In genomic region chr20:45337367-45338120, GRCh38 we compare ENCODE assay signal across 9 cellular contexts. TPM values are rescaled to one million over a fixed set of nuclear protein-coding genes. Genes with fewer than 3 reads are reported as not detected.
DNase-seq lines count a peak whose midpoint lies in the region; ATAC-seq and TF ChIP-seq lines count a peak whose summit lies in the region.
"Had no signal": no experiment of that assay in that cellular context is flagged by ENCODE, and none has a peak within 500 bp of the region (broad histone marks: within the 10 kb centered on the region; RNA-seq: fewer than 3 reads in every experiment).

No MANE protein-coding gene starts in this region.

- DNase-seq in AG09309 (ENCODE audit: low read depth) (peak; percentile 78), SJCRH30 (peak; percentile 61 to 74), fibroblast of mammary gland (ENCODE audit: low read depth) (peak; percentile 84), nephron progenitor cell (no peak), GM19240 (ENCODE audit: insufficient read length, low spot score) (no peak), medulla oblongata (ENCODE audit: extremely low spot score) (no peak)
- no peak for DNase-seq in effector CD8-positive, alpha-beta T cell (lab: John Stamatoyannopoulos, UW)

- H3K27me3 Mint-ChIP-seq in nephron progenitor cell (ENCODE audit: low read depth, poor library complexity): peaks cover 3% of the 10 kb centered on the region

- H3K9me3 Mint-ChIP-seq in nephron progenitor cell: no peaks in the 10 kb centered on the region

- TF ChIP-seq CTCF in AG09309 (IDR thresholded peaks at IDR 0.05; ENCODE audit: control insufficient read depth, insufficient read depth, low read depth, low read length, missing control alignments) (no peak), fibroblast of mammary gland (conservative IDR thresholded peaks at IDR 0.05; ENCODE audit: control insufficient read depth, insufficient read depth, low read depth, low read length) (no peak), nephron progenitor cell (IDR thresholded peaks at IDR 0.05) (no peak)

- H3K36me3 ChIP-seq in SJCRH30: no peaks in the 10 kb centered on the region

- no peak for ATAC-seq in GM18511 (IDR thresholded peaks at IDR 0.05; ENCODE audit: unreplicated experiment)

- peak overlapping the region; percentile 31 for H3K27ac ChIP-seq in SJCRH30

- peaks cover 72% of the 10 kb centered on the region for H3K4me1 Mint-ChIP-seq in nephron progenitor cell

- H3K4me3 ChIP-seq in AG09309 (ENCODE audit: control insufficient read depth, low read depth, low read length) (no peak overlapping the region), SJCRH30 (no peak overlapping the region), fibroblast of mammary gland (ENCODE audit: control insufficient read depth, low read depth, low read length) (no peak overlapping the region)

- no peak overlapping the region for H3K4me3 Mint-ChIP-seq in nephron progenitor cell

- peaks cover 8% of the 10 kb centered on the region for H3K36me3 Mint-ChIP-seq in nephron progenitor cell (ENCODE audit: low read depth)

- no peaks in the 10 kb centered on the region for H3K9me3 ChIP-seq in SJCRH30 (replicated peaks)

- no peaks in the 10 kb centered on the region for H3K27me3 ChIP-seq in SJCRH30

- H3K4me1 ChIP-seq in SJCRH30: peaks cover 37% of the 10 kb centered on the region

- H3K27ac Mint-ChIP-seq in nephron progenitor cell: peak overlapping the region; percentile 30

RNA-seq across cellular contexts. Expression of gene SDC4, which starts 10.7 kb away (rescaled TPM):
- total RNA-seq in SJCRH30 (2014; rRNA removed; shearing (Covaris generic)): 47.4 and 48.7 TPM in 2 replicates

RNA-seq across cellular contexts. Expression of gene SYS1, which starts 25.4 kb away (rescaled TPM):
- 24.2 and 27.8 TPM in 2 replicates for total RNA-seq in SJCRH30 (2014; rRNA removed; shearing (Covaris generic))

RNA-seq across cellular contexts. Expression of gene MATN4, which starts 29.4 kb away (rescaled TPM):
- 0.18 TPM in 1 of 2 replicates, not detected in the other for total RNA-seq in SJCRH30 (2014; rRNA removed; shearing (Covaris generic))
- total RNA-seq: mononuclear cell had no signal

RNA-seq across cellular contexts. Expression of gene RBPJL, which starts 30.9 kb away (rescaled TPM):
- total RNA-seq in SJCRH30 (2014; rRNA removed; shearing (Covaris generic)): not detected in 2 replicates
- total RNA-seq: mononuclear cell had no signal

RNA-seq across cellular contexts. Expression of gene TP53TG5, which starts 40.6 kb away (rescaled TPM):
- total RNA-seq in SJCRH30 (2014; rRNA removed; shearing (Covaris generic)): not detected in 2 replicates

Comparison
In these comparisons a context has a peak if more than half of its experiments do, and no peak if none do; other contexts are left out.
1. DNase-seq: peak in AG09309 (single experiment), SJCRH30 (2 of 2) and fibroblast of mammary gland (single experiment); none in nephron progenitor cell (single experiment), GM19240 (single experiment), effector CD8-positive, alpha-beta T cell (single experiment) and medulla oblongata (single experiment).